ENCODE assay signal across 8 cellular contexts in the genomic region with DNA sequence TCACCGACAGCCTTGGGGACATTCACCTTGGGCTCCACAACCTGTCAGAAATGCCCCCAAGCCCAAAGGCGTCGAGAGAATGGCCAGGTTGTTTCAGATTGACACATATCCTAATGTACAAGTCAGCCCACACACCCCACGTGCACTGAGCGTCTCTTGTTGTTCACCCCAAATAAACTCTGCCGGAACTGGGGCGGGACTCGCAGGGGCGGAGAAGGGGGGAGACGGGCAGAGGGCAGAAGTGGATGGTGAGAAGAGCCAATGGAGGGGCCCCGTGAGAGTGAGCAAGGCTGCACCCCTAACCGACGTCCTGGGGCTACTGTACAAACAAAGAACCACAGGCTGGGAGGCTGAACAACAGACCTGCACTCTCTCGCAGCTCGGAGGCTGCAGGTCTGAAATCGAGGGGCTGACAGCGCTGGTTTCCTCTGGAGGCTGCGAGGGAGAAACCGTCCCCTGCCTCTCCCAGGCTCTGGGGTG. TPM values are rescaled to one million over a fixed set of nuclear protein-coding genes. Genes with fewer than 3 reads are reported as not detected.
DNase-seq lines count a peak whose midpoint lies in the region; ATAC-seq, FAIRE-seq and TF ChIP-seq lines count a peak whose summit lies in the region.

No MANE protein-coding gene starts in this region.

- H3K4me3 ChIP-seq in KMS-11 (IDR thresholded peaks at IDR 0.05; ENCODE audit: insufficient read depth, low read depth, low read length) (no peak overlapping the region), left lung (no peak overlapping the region)

- intact Hi-C loops in CD4-positive, alpha-beta T cell (cut with DNase I, micrococcal nuclease): loop anchor here (1.0 to 10.0 kb wide), 11 partner anchors 27 to 830 kb away; partner anchors contain the start of genes PRDM15 (in 2 of the 2), ZBTB21 (in 2 of the 2), MX2 (in 1 of the 2) and NDUFV3 (in 1 of the 2)
- intact Hi-C loops in left lung (cut with DNase I): no loop called here

- H3K27ac ChIP-seq in CD4-positive, alpha-beta T cell (ENCODE audit: low read depth, low read length): peak overlapping the region; percentile 93
- H3K27ac ChIP-seq in KMS-11 (no peak overlapping the region), left lung (peak overlapping the region in 1 of 2 donors; percentile 10)

- H2AFZ ChIP-seq in KMS-11 (ENCODE audit: low read depth): peak overlapping the region; percentile 32

- peak overlapping the region; percentile 19; the same call in 1 of the 2 replicates for H3K9ac ChIP-seq in KMS-11

- peak overlapping the region; percentile 98 for H3K27ac Mint-ChIP-seq in CD4-positive, alpha-beta T cell
- H3K27ac Mint-ChIP-seq in activated CD8-positive, alpha-beta T cell treated with anti-CD3 and anti-CD28 coated beads, Interleukin-2, amount 10 ng/mL, durations not matched to agents 7 days and 5 days: peak overlapping the region; percentile 96
- H3K27ac Mint-ChIP-seq in stimulated activated effector memory CD8-positive, alpha-beta T cell treated with anti-CD3 and anti-CD28 coated beads, Interleukin-12 subunit alpha, Interleukin-12 subunit beta, amount 100 ng/mL, for 72 hours: peak overlapping the region; percentile 64

- H3K36me3 Mint-ChIP-seq in CD4-positive, alpha-beta T cell (ENCODE audit: low read depth): no peaks in the 10 kb centered on the region
- no peaks in the 10 kb centered on the region for H3K36me3 Mint-ChIP-seq in activated CD8-positive, alpha-beta T cell treated with anti-CD3 and anti-CD28 coated beads, Interleukin-2, amount 10 ng/mL, durations not matched to agents 7 days and 5 days (ENCODE audit: low read depth)
- no peaks in the 10 kb centered on the region for H3K36me3 Mint-ChIP-seq in stimulated activated effector memory CD8-positive, alpha-beta T cell treated with anti-CD3 and anti-CD28 coated beads, Interleukin-12 subunit alpha, Interleukin-12 subunit beta, amount 100 ng/mL, for 72 hours

- peaks cover 61% of the 10 kb centered on the region for H3K4me1 Mint-ChIP-seq in CD4-positive, alpha-beta T cell (ENCODE audit: low read depth)
- peaks cover 56% of the 10 kb centered on the region for H3K4me1 Mint-ChIP-seq in activated CD8-positive, alpha-beta T cell treated with anti-CD3 and anti-CD28 coated beads, Interleukin-2, amount 10 ng/mL, durations not matched to agents 7 days and 5 days (ENCODE audit: low read depth)
- peaks cover 38% of the 10 kb centered on the region for H3K4me1 Mint-ChIP-seq in stimulated activated effector memory CD8-positive, alpha-beta T cell treated with anti-CD3 and anti-CD28 coated beads, Interleukin-12 subunit alpha, Interleukin-12 subunit beta, amount 100 ng/mL, for 72 hours

- POLR2A ChIA-PET in CD4-positive, alpha-beta T cell (lab: Charles Lee): interaction anchor here (0.6 to 3.9 kb wide), 24 partner anchors 8 to 830 kb away, joined by 3 to 88 read pairs (median 4); partner anchors contain the start of genes NDUFV3, PRDM15, UBASH3A and ZBTB21
- POLR2A ChIA-PET in activated CD8-positive, alpha-beta T cell treated with anti-CD3 and anti-CD28 coated beads, Interleukin-2, amount 10 ng/mL, durations not matched to agents 7 days and 5 days (lab: Charles Lee): interaction anchor here (1.0 to 2.9 kb wide), 5 partner anchors 18 to 185 kb away, joined by 3 to 15 read pairs (median 9); partner anchors contain the start of gene ZBTB21

- no peaks in the 10 kb centered on the region for H3K36me3 ChIP-seq in KMS-11 (ENCODE audit: insufficient read depth)
- H3K36me3 ChIP-seq in left lung: no peaks in the 10 kb centered on the region

- CTCF ChIA-PET in CD4-positive, alpha-beta T cell (lab: Charles Lee): interaction anchor here (1.1 to 2.0 kb wide), 3 partner anchors 45 to 56 kb away, joined by 3 to 8 read pairs (median 5); no protein-coding TSS in a partner anchor
- CTCF ChIA-PET in activated CD8-positive, alpha-beta T cell treated with anti-CD3 and anti-CD28 coated beads, Interleukin-2, amount 10 ng/mL, durations not matched to agents 7 days and 5 days (lab: Charles Lee): interaction anchor here (1.1 to 1.9 kb wide), 2 partner anchors 10 to 58 kb away, joined by 3 to 6 read pairs; no protein-coding TSS in a partner anchor

- no peaks in the 10 kb centered on the region for H3K27me3 ChIP-seq in CD4-positive, alpha-beta T cell (ENCODE audit: control insufficient read depth, insufficient read depth, low read length)
- H3K27me3 ChIP-seq in KMS-11 (ENCODE audit: insufficient read depth, low read depth) (peaks cover 9% of the 10 kb centered on the region; the same call in 1 of the 2 replicates), left lung (peaks cover 0 to 28% of the 10 kb centered on the region in 2 donors)

- no peaks in the 10 kb centered on the region for H3K79me2 ChIP-seq in KMS-11 (ENCODE audit: insufficient read depth, low read depth)

- H3K4me3 Mint-ChIP-seq in CD4-positive, alpha-beta T cell: peak overlapping the region; percentile 81
- H3K4me3 Mint-ChIP-seq in activated CD8-positive, alpha-beta T cell treated with anti-CD3 and anti-CD28 coated beads, Interleukin-2, amount 10 ng/mL, durations not matched to agents 7 days and 5 days: peak overlapping the region; percentile 81
- H3K4me3 Mint-ChIP-seq in stimulated activated effector memory CD8-positive, alpha-beta T cell treated with anti-CD3 and anti-CD28 coated beads, Interleukin-12 subunit alpha, Interleukin-12 subunit beta, amount 100 ng/mL, for 72 hours: peak overlapping the region; percentile 68

- peak overlapping the region; percentile 54 for H3K4me2 ChIP-seq in KMS-11

- peak; percentile 84 for ATAC-seq in CD4-positive, alpha-beta T cell (ENCODE audit: poor library complexity)
- ATAC-seq in GM21390 (IDR thresholded peaks at IDR 0.05; ENCODE audit: unreplicated experiment): peak; percentile 39
- peak; percentile 85 for ATAC-seq in activated CD8-positive, alpha-beta T cell treated with anti-CD3 and anti-CD28 coated beads, Interleukin-2, amount 10 ng/mL, durations not matched to agents 7 days and 5 days
- ATAC-seq in left lung: peak; percentile 8
- ATAC-seq in stimulated activated effector memory CD8-positive, alpha-beta T cell treated with anti-CD3 and anti-CD28 coated beads, Interleukin-12 subunit alpha, Interleukin-12 subunit beta, amount 100 ng/mL, for 72 hours: peak; percentile 79

- TF ChIP-seq POLR2A in H54 (IDR thresholded peaks at IDR 0.05; ENCODE audit: low read depth, low read length): no peak

- peak; percentile 83 to 96 (median 89) for DNase-seq in CD4-positive, alpha-beta T cell
- DNase-seq in activated CD8-positive, alpha-beta T cell treated with anti-CD3 and anti-CD28 coated beads, Interleukin-2, amount 10 ng/mL, durations not matched to agents 7 days and 5 days: peak; percentile 93
- DNase-seq in left lung (peak; percentile 62 to 75), COLO829 (ENCODE audit: low spot score) (no peak), H54 (ENCODE audit: insufficient read length, low spot score) (no peak)
- peak; percentile 38 to 79 for DNase-seq in stimulated activated effector memory CD8-positive, alpha-beta T cell treated with anti-CD3 and anti-CD28 coated beads, Interleukin-12 subunit alpha, Interleukin-12 subunit beta, amount 100 ng/mL, for 72 hours (ENCODE audit: low spot score in 2 of 2)

- no peak for FAIRE-seq in H54 (lab: Jason Lieb, UNC)

- TF ChIP-seq CTCF in CD4-positive, alpha-beta T cell (IDR thresholded peaks at IDR 0.05): no peak
- TF ChIP-seq CTCF in KMS-11 (conservative IDR thresholded peaks at IDR 0.05; ENCODE audit: low read depth, low read length): no peak
- no peak for TF ChIP-seq CTCF in left lung (IDR thresholded peaks at IDR 0.05)

- H3K4me1 ChIP-seq in KMS-11 (ENCODE audit: low read depth, poor library complexity, severe bottlenecking) (peaks cover 29% of the 10 kb centered on the region), left lung (peaks cover 22 to 42% of the 10 kb centered on the region in 2 donors)

- no peaks in the 10 kb centered on the region for H3K27me3 Mint-ChIP-seq in CD4-positive, alpha-beta T cell
- no peaks in the 10 kb centered on the region for H3K27me3 Mint-ChIP-seq in activated CD8-positive, alpha-beta T cell treated with anti-CD3 and anti-CD28 coated beads, Interleukin-2, amount 10 ng/mL, durations not matched to agents 7 days and 5 days (ENCODE audit: low read depth)

- no peaks in the 10 kb centered on the region for H4K20me1 ChIP-seq in KMS-11 (ENCODE audit: insufficient read depth)

- H3K9me3 Mint-ChIP-seq in CD4-positive, alpha-beta T cell: no peaks in the 10 kb centered on the region
- no peaks in the 10 kb centered on the region for H3K9me3 Mint-ChIP-seq in activated CD8-positive, alpha-beta T cell treated with anti-CD3 and anti-CD28 coated beads, Interleukin-2, amount 10 ng/mL, durations not matched to agents 7 days and 5 days (ENCODE audit: insufficient read depth)
- no peaks in the 10 kb centered on the region for H3K9me3 Mint-ChIP-seq in stimulated activated effector memory CD8-positive, alpha-beta T cell treated with anti-CD3 and anti-CD28 coated beads, Interleukin-12 subunit alpha, Interleukin-12 subunit beta, amount 100 ng/mL, for 72 hours

- no peaks in the 10 kb centered on the region for H3K9me3 ChIP-seq in CD4-positive, alpha-beta T cell (ENCODE audit: control insufficient read depth, low read length)
- H3K9me3 ChIP-seq in left lung: no peaks in the 10 kb centered on the region

RNA-seq across cellular contexts. Expression of gene UMODL1, which starts 8.5 kb away (rescaled TPM):
- total RNA-seq in CD4-positive, alpha-beta T cell: under 1 TPM; 0.42 to 0.49 TPM
- not detected for total RNA-seq in activated CD8-positive, alpha-beta T cell treated with anti-CD3 and anti-CD28 coated beads, Interleukin-2, amount 10 ng/mL, durations not matched to agents 7 days and 5 days
- total RNA-seq in left lung: under 1 TPM in 1 of 2 donors, not detected in 1; 0.10 TPM

RNA-seq across cellular contexts. Expression of gene ZBTB21, which starts 52.4 kb away (rescaled TPM):
- 100 to 1,000 TPM; 132 to 139 TPM for total RNA-seq in CD4-positive, alpha-beta T cell
- total RNA-seq in activated CD8-positive, alpha-beta T cell treated with anti-CD3 and anti-CD28 coated beads, Interleukin-2, amount 10 ng/mL, durations not matched to agents 7 days and 5 days: 10 to 100 TPM; 19.5 to 23.6 TPM
- total RNA-seq in left lung: 10 to 100 TPM; 12.2 to 13.9 TPM

Comparison
In these comparisons a context has a peak if more than half of its experiments do, and no peak if none do; other contexts are left out.
1. ATAC-seq: peak in every context shown above with its lines; median percentile 85 in activated CD8-positive, alpha-beta T cell treated with anti-CD3 and anti-CD28 coated beads, Interleukin-2, amount 10 ng/mL, durations not matched to agents 7 days and 5 days; 84 in CD4-positive, alpha-beta T cell; 79 in stimulated activated effector memory CD8-positive, alpha-beta T cell treated with anti-CD3 and anti-CD28 coated beads, Interleukin-12 subunit alpha, Interleukin-12 subunit beta, amount 100 ng/mL, for 72 hours; 39 in GM21390; 8 in left lung.
2. DNase-seq: peak in CD4-positive, alpha-beta T cell (10 of 10), activated CD8-positive, alpha-beta T cell treated with anti-CD3 and anti-CD28 coated beads, Interleukin-2, amount 10 ng/mL, durations not matched to agents 7 days and 5 days (single experiment), left lung (2 of 2) and stimulated activated effector memory CD8-positive, alpha-beta T cell treated with anti-CD3 and anti-CD28 coated beads, Interleukin-12 subunit alpha, Interleukin-12 subunit beta, amount 100 ng/mL, for 72 hours (2 of 2); none in COLO829 (single experiment) and H54 (single experiment).
3. RNA of gene ZBTB21, which starts 52.4 kb away (total RNA-seq): 132 to 139 TPM in CD4-positive, alpha-beta T cell; 19.5 to 23.6 TPM in activated CD8-positive, alpha-beta T cell treated with anti-CD3 and anti-CD28 coated beads, Interleukin-2, amount 10 ng/mL, durations not matched to agents 7 days and 5 days and 12.2 to 13.9 TPM in left lung; every median in the first group is over 4 times any median in the second.
4. intact Hi-C loops: an anchor here in CD4-positive, alpha-beta T cell (1.0 to 10.0 kb wide); none called in left lung.
5. Peak in every context shown above with its lines, with median percentiles within 50 percentile points of each other: H3K27ac Mint-ChIP-seq and H3K4me3 Mint-ChIP-seq.